In genomic region chr6:143060806-143061596, GRCh38 we compare ENCODE assay signal across 8 cellular contexts. TPM values are rescaled to one million over a fixed set of nuclear protein-coding genes. Genes with fewer than 3 reads are reported as not detected.
A peak's percentile ranks its signal among the peaks of the same experiment; 100 is the strongest.
DNase-seq lines count a peak whose midpoint lies in the region; ATAC-seq and TF ChIP-seq lines count a peak whose summit lies in the region.

A gene with protein sequence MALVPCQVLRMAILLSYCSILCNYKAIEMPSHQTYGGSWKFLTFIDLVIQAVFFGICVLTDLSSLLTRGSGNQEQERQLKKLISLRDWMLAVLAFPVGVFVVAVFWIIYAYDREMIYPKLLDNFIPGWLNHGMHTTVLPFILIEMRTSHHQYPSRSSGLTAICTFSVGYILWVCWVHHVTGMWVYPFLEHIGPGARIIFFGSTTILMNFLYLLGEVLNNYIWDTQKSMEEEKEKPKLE (plus strand): TSS chr6:143060889. CDS start chr6:143060926, 37 bp downstream.

- H3K4me2 ChIP-seq in GM23338, result peak within 1 kb of the TSS; percentile 80
- peak within 1 kb of the TSS; percentile 82 for H3K4me2 ChIP-seq in Karpas-422 (ENCODE audit: low read depth, low read length, poor library complexity, severe bottlenecking)

- no peaks in the 10 kb centered on the region for H3K36me3 ChIP-seq in GM23338 (ENCODE audit: insufficient read depth)
- no peaks in the 10 kb centered on the region for H3K36me3 ChIP-seq in Karpas-422 (ENCODE audit: insufficient read depth, low read length)

- H3K9me2 ChIP-seq in GM23338 (ENCODE audit: insufficient read depth) (no peaks in the 10 kb centered on the region), Karpas-422 (replicated peaks; ENCODE audit: insufficient read depth, low read length) (no peaks in the 10 kb centered on the region)

- H3K27me3 Mint-ChIP-seq in GM23338 (ENCODE audit: insufficient read depth, low read depth, poor library complexity), result peaks cover 4% of the 10 kb centered on the region

- H3K27ac Mint-ChIP-seq in GM23338, result peak within 1 kb of the TSS; percentile 98

- TF ChIP-seq CTCF in GM23338 (conservative IDR thresholded peaks at IDR 0.05; ENCODE audit: low read depth in 2 of 2) (no peak), coronary artery (IDR thresholded peaks at IDR 0.05) (no peak)

- H3F3A ChIP-seq in GM23338 (replicated peaks; ENCODE audit: low read depth), result no peaks in the 10 kb centered on the region

- peak; percentile 58 for ATAC-seq in GM23338

- peak within 1 kb of the TSS; percentile 94 for H3K4me3 Mint-ChIP-seq in GM23338

- H3K4me1 Mint-ChIP-seq in GM23338, result peaks cover 61% of the 10 kb centered on the region

- peaks cover 26% of the 10 kb centered on the region for H3K79me2 ChIP-seq in GM23338 (replicated peaks; ENCODE audit: insufficient read depth)
- H3K79me2 ChIP-seq in Karpas-422 (ENCODE audit: low read length), result no peaks in the 10 kb centered on the region

- peak within 1 kb of the TSS; percentile 68 for H3K9ac ChIP-seq in Karpas-422 (ENCODE audit: low read length)

- H2AFZ ChIP-seq in GM23338 (0 out of 2 replicates have a peak within 1 kb of the TSS, but pooled peaks have one; percentile 15), Karpas-422 (ENCODE audit: low read length) (peak within 1 kb of the TSS; percentile 84; the same call in 1 of the 2 replicates)

- H3K27ac ChIP-seq in GM23338 (ENCODE audit: low read depth) (peak within 1 kb of the TSS; percentile 85), Karpas-422 (ENCODE audit: low read length) (no peak within 1 kb of the TSS), coronary artery (peak within 1 kb of the TSS; percentile 83 to 93)

- peaks cover 8% of the 10 kb centered on the region; the same call in 2 of the 3 replicates for H3K36me3 Mint-ChIP-seq in GM23338 (ENCODE audit: low read depth)

- DNase-seq in GM23338 (ENCODE audit: low spot score) (peak; percentile 73), Karpas-422 (no peak), coronary artery (ENCODE audit: low spot score) (peak; percentile 81), medulla oblongata (ENCODE audit: extremely low spot score) (peak; percentile 16), hepatic stellate cell (ENCODE audit: low spot score) (no peak)
- DNase-seq in activated CD4-positive, alpha-beta T cell treated with anti-CD3 and anti-CD28 coated beads for 48 hours, result peak; percentile 68
- DNase-seq in stimulated activated CD4-positive, alpha-beta T cell treated with anti-CD3 and anti-CD28 coated beads, TNF-alpha, amount 100 ng/mL, for 4 hours (ENCODE audit: low read depth in 3 of 3), result peak; percentile 41 to 59 (median 50)

- H3K27me3 ChIP-seq in GM23338 (ENCODE audit: insufficient read depth) (no peaks in the 10 kb centered on the region), Karpas-422 (ENCODE audit: low read length) (no peaks in the 10 kb centered on the region)

- peak within 1 kb of the TSS; percentile 90 for H3K4me3 ChIP-seq in GM08714 (ENCODE audit: low read length)
- H3K4me3 ChIP-seq in GM23338, result peak within 1 kb of the TSS; percentile 67
- H3K4me3 ChIP-seq in Karpas-422 (ENCODE audit: low read length), result peak within 1 kb of the TSS; percentile 65
- H3K4me3 ChIP-seq in coronary artery, result peak within 1 kb of the TSS; percentile 93

- H3K9me3 ChIP-seq in Karpas-422 (ENCODE audit: low read length), result no peaks in the 10 kb centered on the region

- H3K4me1 ChIP-seq in GM23338 (ENCODE audit: insufficient read depth) (peaks cover 43% of the 10 kb centered on the region), Karpas-422 (ENCODE audit: low read length) (peaks cover 22% of the 10 kb centered on the region)

- H3K9me3 Mint-ChIP-seq in GM23338, result no peaks in the 10 kb centered on the region

- H4K20me1 ChIP-seq in GM23338 (replicated peaks; ENCODE audit: insufficient read depth) (no peaks in the 10 kb centered on the region), Karpas-422 (ENCODE audit: insufficient read depth, low read depth, low read length) (no peaks in the 10 kb centered on the region)

TF ChIP-seq in GM23338, 12 proteins besides CTCF, POLR2A, EP300 and RAD21:
- TF ChIP-seq CREB1 (CRISPR knock-in tag; IDR thresholded peaks at IDR 0.05; ENCODE audit: low read depth) (peak; percentile 45; the same call in 1 of the 2 replicates), POLR2AphosphoS5 (IDR thresholded peaks at IDR 0.05; ENCODE audit: low read depth) (peak; percentile 66), ZNF114 (CRISPR knock-in tag; IDR thresholded peaks at IDR 0.05) (no peak)

RNA-seq across cellular contexts. Expression of the gene that starts here (rescaled TPM):
- total RNA-seq in GM23338 (2014; rRNA removed; shearing (Covaris generic)), result 65.2 and 68.7 TPM in 2 replicates
- polyA plus RNA-seq in GM23338 (2016; fragmentation: Nextera tagmentation; extraction: Ambion mirVana), result 84.7 and 88.4 TPM in 2 replicates
- 1.4 and 10.2 TPM in 2 replicates for total RNA-seq in Karpas-422 (2014; rRNA removed; shearing (Covaris generic); ENCODE audit: low replicate concordance)

Comparison
In these comparisons a context has a peak if more than half of its experiments do, and no peak if none do; other contexts are left out.
1. DNase-seq: peak in GM23338 (single experiment), activated CD4-positive, alpha-beta T cell treated with anti-CD3 and anti-CD28 coated beads for 48 hours (single experiment), coronary artery (single experiment), medulla oblongata (single experiment) and stimulated activated CD4-positive, alpha-beta T cell treated with anti-CD3 and anti-CD28 coated beads, TNF-alpha, amount 100 ng/mL, for 4 hours (3 of 3); none in Karpas-422 (single experiment) and hepatic stellate cell (single experiment).
2. Peak in every context shown above with its lines, with median percentiles within 50 percentile points of each other: H3K4me3 ChIP-seq.